ENCODE assay signal across 13 cellular contexts in the genomic region with DNA sequence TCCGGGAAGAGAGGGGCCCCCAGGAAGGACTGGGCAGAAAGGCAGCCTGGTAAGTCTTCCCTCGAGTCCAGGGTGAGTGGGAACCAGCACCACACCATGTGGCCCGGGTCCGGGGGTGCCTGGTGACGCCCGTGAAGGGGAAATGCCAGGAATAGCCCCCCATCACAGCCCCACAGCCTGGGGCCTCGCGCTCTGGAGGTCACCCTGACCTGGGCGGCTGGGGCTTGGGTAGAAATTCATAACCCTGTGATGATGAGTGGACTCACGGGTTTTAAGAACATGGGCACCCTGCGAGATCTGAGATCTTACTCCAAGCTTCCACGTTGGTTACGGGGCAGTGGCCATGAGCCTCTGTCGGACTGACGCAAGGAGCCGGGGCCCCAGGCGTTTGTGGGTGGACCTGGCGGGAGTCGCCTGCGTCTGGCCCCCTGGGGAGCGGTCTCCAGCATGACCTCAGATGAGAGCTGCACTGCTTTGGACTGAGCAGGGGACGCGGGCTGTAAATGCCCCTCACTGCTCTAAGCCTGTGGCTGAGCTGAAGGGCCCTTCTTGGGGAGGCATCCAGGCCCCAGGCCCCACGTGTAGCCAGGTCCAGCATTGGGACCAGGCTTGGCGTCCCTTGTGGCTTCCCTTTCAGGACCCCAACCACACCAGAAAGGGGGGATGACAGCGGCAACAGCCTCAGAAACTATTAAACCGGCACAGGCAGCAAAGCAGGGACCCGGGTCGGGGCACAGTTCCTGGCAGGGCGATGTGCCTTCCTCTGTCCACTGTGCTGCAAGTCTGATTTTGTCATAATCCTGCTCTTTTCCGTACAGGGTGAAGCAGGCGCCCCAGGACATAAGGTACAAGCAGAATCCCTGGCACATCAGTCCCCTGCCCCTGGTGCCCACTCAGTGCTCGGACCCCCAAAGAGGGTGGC.
DNase-seq lines count a peak whose midpoint lies in the region; ATAC-seq, FAIRE-seq and TF ChIP-seq lines count a peak whose summit lies in the region.
"Had no signal": no experiment of that assay in that cellular context is flagged by ENCODE, and none has a peak within 500 bp of the region (broad histone marks: within the 10 kb centered on the region; RNA-seq: fewer than 3 reads in every experiment).

No MANE protein-coding gene starts in this region.

- H3K9me3 ChIP-seq in CD4-positive, CD25-positive, alpha-beta regulatory T cell (ENCODE audit: control insufficient read depth in 2 of 2, low read length in 2 of 2) = no peaks in the 10 kb centered on the region
- H3K9me3 ChIP-seq: gastrocnemius medialis had no signal

- ATAC-seq in CD4-positive, CD25-positive, alpha-beta regulatory T cell (ENCODE audit: low read depth in 2 of 2) = no peak
- ATAC-seq in natural killer cell (no peak), GM19023 (IDR thresholded peaks at IDR 0.05; ENCODE audit: unreplicated experiment) (no peak)
- ATAC-seq: gastrocnemius medialis had no signal

- peak overlapping the region; percentile 89 to 94 (median 94) for H3K27ac Mint-ChIP-seq in CD4-positive, CD25-positive, alpha-beta regulatory T cell
- H3K27ac Mint-ChIP-seq in activated naive CD8-positive, alpha-beta T cell treated with anti-CD3 and anti-CD28 coated beads for 36 hours = peak overlapping the region; percentile 84
- H3K27ac Mint-ChIP-seq in natural killer cell = peak overlapping the region; percentile 82 to 92

- H3K36me3 ChIP-seq in CD4-positive, CD25-positive, alpha-beta regulatory T cell (ENCODE audit: control insufficient read depth, insufficient read depth, low read length) = no peaks in the 10 kb centered on the region
- H3K36me3 ChIP-seq: gastrocnemius medialis had no signal

- H3K9me3 Mint-ChIP-seq in CD4-positive, CD25-positive, alpha-beta regulatory T cell = peaks cover 0 to 2% (median 0%) of the 10 kb centered on the region in 7 donors
- no peaks in the 10 kb centered on the region for H3K9me3 Mint-ChIP-seq in activated naive CD8-positive, alpha-beta T cell treated with anti-CD3 and anti-CD28 coated beads for 36 hours
- no peaks in the 10 kb centered on the region for H3K9me3 Mint-ChIP-seq in natural killer cell

- H3K36me3 Mint-ChIP-seq in CD4-positive, CD25-positive, alpha-beta regulatory T cell = no peaks in the 10 kb centered on the region
- H3K36me3 Mint-ChIP-seq in activated naive CD8-positive, alpha-beta T cell treated with anti-CD3 and anti-CD28 coated beads for 36 hours = no peaks in the 10 kb centered on the region
- no peaks in the 10 kb centered on the region for H3K36me3 Mint-ChIP-seq in natural killer cell

- H3K4me1 ChIP-seq in CD4-positive, CD25-positive, alpha-beta regulatory T cell (ENCODE audit: control insufficient read depth, insufficient read depth, low read length, poor library complexity, severe bottlenecking) = peaks cover 26% of the 10 kb centered on the region
- H3K4me1 ChIP-seq: gastrocnemius medialis had no signal

- intact Hi-C loops in natural killer cell (cut with micrococcal nuclease) = no loop called here

- peak overlapping the region in 3 of 4 donors; percentile 79 to 86 (median 81) for H3K4me3 Mint-ChIP-seq in CD4-positive, CD25-positive, alpha-beta regulatory T cell
- peak overlapping the region; percentile 60 for H3K4me3 Mint-ChIP-seq in activated naive CD8-positive, alpha-beta T cell treated with anti-CD3 and anti-CD28 coated beads for 36 hours
- H3K4me3 Mint-ChIP-seq in natural killer cell = peak overlapping the region; percentile 79

- H3K4me3 ChIP-seq in CD4-positive, CD25-positive, alpha-beta regulatory T cell (ENCODE audit: low read depth, low read length) = no peak overlapping the region
- no peak overlapping the region for H3K4me3 ChIP-seq in HL-60 (replicated peaks; ENCODE audit: insufficient read depth, low read length)
- H3K4me3 ChIP-seq: gastrocnemius medialis had no signal

- H3K4me1 Mint-ChIP-seq in CD4-positive, CD25-positive, alpha-beta regulatory T cell = peaks cover 0 to 51% (median 15%) of the 10 kb centered on the region in 4 donors
- peaks cover 25% of the 10 kb centered on the region for H3K4me1 Mint-ChIP-seq in activated naive CD8-positive, alpha-beta T cell treated with anti-CD3 and anti-CD28 coated beads for 36 hours
- H3K4me1 Mint-ChIP-seq in natural killer cell = peaks cover 36 to 41% of the 10 kb centered on the region in 2 donors

- H3K27me3 ChIP-seq in CD4-positive, CD25-positive, alpha-beta regulatory T cell (ENCODE audit: control insufficient read depth, insufficient read depth, low read length) = no peaks in the 10 kb centered on the region
- no peaks in the 10 kb centered on the region for H3K27me3 ChIP-seq in HL-60 (ENCODE audit: insufficient read depth, poor library complexity, severe bottlenecking)
- H3K27me3 ChIP-seq: gastrocnemius medialis had no signal

- H3K27me3 Mint-ChIP-seq in CD4-positive, CD25-positive, alpha-beta regulatory T cell = no peaks in the 10 kb centered on the region
- no peaks in the 10 kb centered on the region for H3K27me3 Mint-ChIP-seq in activated naive CD8-positive, alpha-beta T cell treated with anti-CD3 and anti-CD28 coated beads for 36 hours
- H3K27me3 Mint-ChIP-seq in natural killer cell (ENCODE audit: low read depth in 2 of 2) = no peaks in the 10 kb centered on the region

- no peak for TF ChIP-seq CTCF in HL-60 (IDR thresholded peaks at IDR 0.05; ENCODE audit: insufficient read depth, low read length)
- TF ChIP-seq CTCF in natural killer cell (IDR thresholded peaks at IDR 0.05) = no peak

- DNase-seq in CD4-positive, CD25-positive, alpha-beta regulatory T cell = no peak
- DNase-seq in HL-60 (ENCODE audit: low read depth in 1 of 2, low spot score in 1 of 2) = no peak
- DNase-seq in activated naive CD8-positive, alpha-beta T cell treated with anti-CD3 and anti-CD28 coated beads for 36 hours = no peak
- DNase-seq in natural killer cell = no peak
- no peak for DNase-seq in NCI-H1048 (lab: John Stamatoyannopoulos, UW)
- DNase-seq in RCC 7860 (ENCODE audit: low spot score) = no peak
- DNase-seq: gastrocnemius medialis, mammary epithelial cell, NCI-H1417 had no signal

- H3K27ac ChIP-seq in CD4-positive, CD25-positive, alpha-beta regulatory T cell (ENCODE audit: insufficient read depth, low read length, poor library complexity, severe bottlenecking) = peak overlapping the region; percentile 58
- H3K27ac ChIP-seq in HL-60 (replicated peaks) = peak overlapping the region; percentile 88
- H3K27ac ChIP-seq: C4-2B, gastrocnemius medialis had no signal

- no peak for FAIRE-seq in RCC 7860 (lab: Jason Lieb, UNC)
- FAIRE-seq: endothelial cell of umbilical vein, H1 had no signal
